8 cellular contexts compared by ENCODE assay signal in the genomic region with DNA sequence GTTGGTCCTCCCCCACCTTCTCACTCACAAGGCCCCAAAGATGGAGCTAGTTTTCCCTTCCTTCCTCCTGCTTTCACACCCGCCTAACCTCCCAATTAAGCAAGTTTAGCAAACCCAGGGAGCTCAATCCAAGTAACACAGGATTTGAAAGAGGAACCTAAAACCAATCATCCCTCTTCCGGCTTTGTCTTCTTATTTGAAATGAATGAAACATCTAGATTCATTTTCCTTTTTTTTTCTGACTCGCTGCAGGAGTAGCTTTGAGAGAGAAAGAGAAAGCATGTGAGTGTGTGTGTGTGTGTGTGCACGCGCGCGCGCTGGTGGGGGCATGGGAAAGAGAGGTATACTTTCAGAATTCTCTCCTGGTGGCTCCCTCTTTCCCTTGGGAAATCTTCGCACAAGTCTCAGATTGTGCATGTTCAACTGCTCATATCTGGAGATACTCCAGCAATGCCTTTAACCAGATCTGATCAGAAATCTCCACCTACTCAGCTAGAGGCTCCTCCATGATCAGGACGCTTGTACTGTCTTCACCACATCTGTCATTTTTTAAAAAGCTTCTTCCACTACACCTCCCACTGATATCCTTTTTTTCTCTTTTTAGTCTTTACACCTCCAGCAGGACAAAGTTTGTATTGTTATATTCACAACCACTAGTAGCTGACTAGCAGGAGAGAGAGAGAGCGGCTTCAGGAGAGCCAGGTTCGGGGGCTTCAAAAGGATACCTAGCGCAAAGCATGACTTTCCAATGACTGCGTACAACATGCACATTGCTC. TPM values are rescaled to one million over a fixed set of nuclear protein-coding genes. Genes with fewer than 3 reads are reported as not detected.
DNase-seq lines count a peak whose midpoint lies in the region; ATAC-seq and TF ChIP-seq lines count a peak whose summit lies in the region.

No MANE protein-coding gene starts in this region.

- WGBS in urinary bladder, result 28% methylated on average over 14 of the region's 14 CpGs

- peak overlapping the region in 1 of 2 donors; percentile 63 for H3K9ac ChIP-seq in colonic mucosa (ENCODE audit: low read depth in 2 of 2, low read length in 2 of 2)

- H3K4me3 ChIP-seq in colonic mucosa (peak overlapping the region; percentile 40), mucosa of descending colon (no peak overlapping the region), urinary bladder (ENCODE audit: low read depth, low read length) (peak overlapping the region; percentile 64)

- DNase-seq in NCI-H146 (lab: John Stamatoyannopoulos, UW) (peak; percentile 65), NCI-H146 treated with DMSO at 0.1 percent for 48 hours (lab: John Stamatoyannopoulos, UW; ENCODE audit: unreplicated experiment) (no peak), NCI-H748 treated with DMSO at 0.1 percent for 48 hours (lab: John Stamatoyannopoulos, UW) (peak; percentile 36), colonic mucosa (no peak), mucosa of descending colon (peak in 1 of 3 donors; percentile 23), ecto neural progenitor cell (ENCODE audit: low spot score) (no peak)
- no peak for DNase-seq in NK-92 treated with Interleukin-12 subunit alpha and Interleukin-12 subunit beta, amount 100 ng/mL, for 24 hours (lab: John Stamatoyannopoulos, UW)

- H3K27ac ChIP-seq in colonic mucosa (peak overlapping the region; percentile 63), urinary bladder (ENCODE audit: low read depth) (no peak overlapping the region)

- no peaks in the 10 kb centered on the region for H3K36me3 ChIP-seq in colonic mucosa
- H3K36me3 ChIP-seq in mucosa of descending colon (ENCODE audit: low read depth), result no peaks in the 10 kb centered on the region
- H3K36me3 ChIP-seq in urinary bladder (ENCODE audit: insufficient read depth), result no peaks in the 10 kb centered on the region

- TF ChIP-seq CTCF in colonic mucosa (IDR thresholded peaks at IDR 0.05) (no peak), mucosa of descending colon (IDR thresholded peaks at IDR 0.05) (no peak)

- ATAC-seq in mucosa of descending colon, result peak; percentile 31

- H3K4me1 ChIP-seq in colonic mucosa, result no peaks in the 10 kb centered on the region
- H3K4me1 ChIP-seq in mucosa of descending colon (ENCODE audit: low read depth), result no peaks in the 10 kb centered on the region
- no peaks in the 10 kb centered on the region for H3K4me1 ChIP-seq in urinary bladder (ENCODE audit: insufficient read depth)

- H3K27me3 ChIP-seq in colonic mucosa, result no peaks in the 10 kb centered on the region

- H3K9me3 ChIP-seq in colonic mucosa, result no peaks in the 10 kb centered on the region
- no peaks in the 10 kb centered on the region for H3K9me3 ChIP-seq in mucosa of descending colon

- intact Hi-C loops in colonic mucosa (cut with DNase I) (no loop called here), mucosa of descending colon (cut with DNase I, micrococcal nuclease) (loop anchor here in 1 of 2 donors (10.0 kb wide), 1 partner anchor 105 kb away; no protein-coding TSS in a partner anchor)

RNA-seq across cellular contexts. Expression of a gene that starts 1.6 kb away (rescaled TPM):
- total RNA-seq in colonic mucosa (10 to 100 TPM in 1 of 2 donors, 1 to 10 TPM in 1; 4.1 to 25.5 TPM), mucosa of descending colon (100 to 1,000 TPM in 1 of 3 donors, 10 to 100 TPM in 1, 1 to 10 TPM in 1; 6.0 to 164 (median 17.0) TPM), urinary bladder (280 TPM)
- polyA plus RNA-seq in urinary bladder, result 26.9 TPM

Comparison
In these comparisons a context has a peak if more than half of its experiments do, and no peak if none do; other contexts are left out.
1. DNase-seq: peak in NCI-H146 (single experiment) and NCI-H748 treated with DMSO at 0.1 percent for 48 hours (single experiment); none in NCI-H146 treated with DMSO at 0.1 percent for 48 hours (single experiment), colonic mucosa (single experiment), ecto neural progenitor cell (single experiment) and NK-92 treated with Interleukin-12 subunit alpha and Interleukin-12 subunit beta, amount 100 ng/mL, for 24 hours (single experiment).